In genomic region chr17:77393867-77394539, GRCh38 we compare ENCODE assay signal across 11 cellular contexts.
DNase-seq lines count a peak whose midpoint lies in the region; ATAC-seq and TF ChIP-seq lines count a peak whose summit lies in the region.
"Had no signal": no experiment of that assay in that cellular context is flagged by ENCODE, and none has a peak within 500 bp of the region (broad histone marks: within the 10 kb centered on the region; RNA-seq: fewer than 3 reads in every experiment).

No MANE protein-coding gene starts in this region.

- peak overlapping the region; percentile 15 to 79 (median 59) for H3K27ac Mint-ChIP-seq in CD4-positive, CD25-positive, alpha-beta regulatory T cell
- peak overlapping the region; percentile 74 to 84 for H3K27ac Mint-ChIP-seq in T-cell

- intact Hi-C loops in psoas muscle (cut with DNase I): no loop called here

- no peaks in the 10 kb centered on the region for H3K9me3 ChIP-seq in CD4-positive, CD25-positive, alpha-beta regulatory T cell (ENCODE audit: control insufficient read depth in 2 of 2, low read length in 2 of 2)
- H3K9me3 ChIP-seq in gastroesophageal sphincter (no peaks in the 10 kb centered on the region), psoas muscle (no peaks in the 10 kb centered on the region)
- H3K9me3 ChIP-seq: neutrophil had no signal

- CTCF ChIA-PET in T-cell (lab: Charles Lee): no interaction called here

- no peak for TF ChIP-seq CTCF in gastroesophageal sphincter (IDR thresholded peaks at IDR 0.05)
- no peak for TF ChIP-seq CTCF in psoas muscle (IDR thresholded peaks at IDR 0.05)

- H3K4me1 ChIP-seq in CD4-positive, CD25-positive, alpha-beta regulatory T cell (ENCODE audit: control insufficient read depth, insufficient read depth, low read length, poor library complexity, severe bottlenecking): peaks cover 57% of the 10 kb centered on the region
- H3K4me1 ChIP-seq in gastroesophageal sphincter (peaks cover 30 to 97% (median 60%) of the 10 kb centered on the region in 3 donors), psoas muscle (peaks cover 71% of the 10 kb centered on the region)

- no peak for ATAC-seq in CD4-positive, CD25-positive, alpha-beta regulatory T cell (ENCODE audit: low read depth in 2 of 2)
- ATAC-seq in T-cell (replicated peaks in 1 of 4) (no peak), gastroesophageal sphincter (no peak), psoas muscle (peak in 1 of 4 donors; percentile 2), GM19351 (IDR thresholded peaks at IDR 0.05; ENCODE audit: unreplicated experiment) (no peak)

- H3K4me3 ChIP-seq in CD4-positive, CD25-positive, alpha-beta regulatory T cell (ENCODE audit: low read depth, low read length): no peak overlapping the region
- H3K4me3 ChIP-seq in gastroesophageal sphincter (no peak overlapping the region), psoas muscle (no peak overlapping the region)

- no peak for DNase-seq in CD4-positive, CD25-positive, alpha-beta regulatory T cell
- no peak for DNase-seq in T-cell
- DNase-seq in psoas muscle: no peak
- DNase-seq in mesenteric fat pad (ENCODE audit: low spot score): no peak
- no peak for DNase-seq in NCI-H2107 (lab: John Stamatoyannopoulos, UW)
- DNase-seq in NCI-H510A treated with DMSO at 0.1 percent for 48 hours (lab: John Stamatoyannopoulos, UW): no peak
- DNase-seq: activated CD4-positive, alpha-beta T cell treated with anti-CD3 and anti-CD28 coated beads for 4 hours; NCI-H1105 treated with DMSO at 0.1 percent for 48 hours had no signal

- no peaks in the 10 kb centered on the region for H3K9me3 Mint-ChIP-seq in CD4-positive, CD25-positive, alpha-beta regulatory T cell
- H3K9me3 Mint-ChIP-seq in T-cell: no peaks in the 10 kb centered on the region

- WGBS in gastroesophageal sphincter (ENCODE audit: low coverage in 1 of 2), 2 donors: 24 to 75% methylated on average over 2 to 4 of the region's 10 CpGs
- 54 to 73% (median 56%) methylated on average over 10 of the region's 10 CpGs for WGBS in psoas muscle, 3 donors

- H3K27ac ChIP-seq in CD4-positive, CD25-positive, alpha-beta regulatory T cell (ENCODE audit: insufficient read depth, low read length, poor library complexity, severe bottlenecking): no peak overlapping the region
- H3K27ac ChIP-seq in gastroesophageal sphincter (peak overlapping the region; percentile 14 to 96 (median 93)), psoas muscle (peak overlapping the region; percentile 72)
- H3K27ac ChIP-seq: neutrophil had no signal

- no peaks in the 10 kb centered on the region for H3K27me3 Mint-ChIP-seq in CD4-positive, CD25-positive, alpha-beta regulatory T cell
- no peaks in the 10 kb centered on the region for H3K27me3 Mint-ChIP-seq in T-cell

- peaks cover 6% of the 10 kb centered on the region for H3K36me3 Mint-ChIP-seq in CD4-positive, CD25-positive, alpha-beta regulatory T cell
- peaks cover 8% of the 10 kb centered on the region for H3K36me3 Mint-ChIP-seq in T-cell

- POLR2A ChIA-PET in T-cell (lab: Charles Lee): no interaction called here

- no peak for TF ChIP-seq POLR2A in gastroesophageal sphincter (IDR thresholded peaks at IDR 0.05)

- no peaks in the 10 kb centered on the region for H3K27me3 ChIP-seq in CD4-positive, CD25-positive, alpha-beta regulatory T cell (ENCODE audit: control insufficient read depth, insufficient read depth, low read length)
- H3K27me3 ChIP-seq in gastroesophageal sphincter (no peaks in the 10 kb centered on the region), psoas muscle (ENCODE audit: insufficient read depth in 3 of 3, low read length in 2 of 3) (no peaks in the 10 kb centered on the region)
- H3K27me3 ChIP-seq: neutrophil had no signal

- peaks cover 4 to 83% (median 30%) of the 10 kb centered on the region in 4 donors for H3K4me1 Mint-ChIP-seq in CD4-positive, CD25-positive, alpha-beta regulatory T cell
- H3K4me1 Mint-ChIP-seq in T-cell: peaks cover 87 to 89% (median 89%) of the 10 kb centered on the region in 3 donors

- peak overlapping the region in 2 of 4 donors; percentile 19 to 52 for H3K4me3 Mint-ChIP-seq in CD4-positive, CD25-positive, alpha-beta regulatory T cell
- H3K4me3 Mint-ChIP-seq in T-cell: no peak overlapping the region

- no peaks in the 10 kb centered on the region for H3K36me3 ChIP-seq in CD4-positive, CD25-positive, alpha-beta regulatory T cell (ENCODE audit: control insufficient read depth, insufficient read depth, low read length)
- H3K36me3 ChIP-seq in gastroesophageal sphincter (no peaks in the 10 kb centered on the region), psoas muscle (ENCODE audit: insufficient read depth in 1 of 2, low read depth in 1 of 2) (no peaks in the 10 kb centered on the region)
- H3K36me3 ChIP-seq: neutrophil had no signal

- TF ChIP-seq EP300 in gastroesophageal sphincter (IDR thresholded peaks at IDR 0.05): no peak
